In genomic region chr3:14278265-14278798, GRCh38 we compare ENCODE assay signal across 13 cellular contexts.
"Had no signal": no experiment of that assay in that cellular context is flagged by ENCODE, and none has a peak within 500 bp of the region (broad histone marks: within the 10 kb centered on the region; RNA-seq: fewer than 3 reads in every experiment).

No MANE protein-coding gene starts in this region.

- H3K36me3 ChIP-seq: gastrocnemius medialis, heart right ventricle, stomach, thoracic aorta had no signal

- H3K4me1 ChIP-seq: parathyroid adenoma had no signal

- ATAC-seq: gastrocnemius medialis, heart right ventricle, left ventricle myocardium superior had no signal

- H3K79me2 ChIP-seq: parathyroid adenoma had no signal

- H2AFZ ChIP-seq: parathyroid adenoma had no signal

- H3K4me3 ChIP-seq: gastrocnemius medialis, heart right ventricle, stomach, thoracic aorta had no signal

- H3K9ac ChIP-seq: parathyroid adenoma had no signal

- H3K27me3 ChIP-seq: gastrocnemius medialis had no signal

- DNase-seq: activated T-cell treated with anti-CD3 and anti-CD28 coated beads, Interleukin-2, amount 50 U/mL, for 1 hour; amygdala; cortex of kidney; effector CD8-positive, alpha-beta T cell; gastrocnemius medialis; heart right ventricle; left ventricle myocardium superior; stimulated activated CD4-positive, alpha-beta T cell treated with anti-CD3 and anti-CD28 coated beads, Interleukin-15, amount 100 ng/mL, for 24 hours; stimulated activated CD4-positive, alpha-beta T cell treated with anti-CD3 and anti-CD28 coated beads, Interleukin-4, amount 100 ng/mL, for 24 hours; stomach had no signal

- H3K27ac ChIP-seq: gastrocnemius medialis, heart right ventricle, parathyroid adenoma, stomach, thoracic aorta had no signal

- H3K9me3 ChIP-seq: gastrocnemius medialis, heart right ventricle, stomach, thoracic aorta had no signal

- FAIRE-seq: TTC549 had no signal
